Comparison of ENCODE assay signal across 13 cellular contexts in genomic region chr20:44641305-44641704, GRCh38. TPM values are rescaled to one million over a fixed set of nuclear protein-coding genes. Genes with fewer than 3 reads are reported as not detected.
DNase-seq lines count a peak whose midpoint lies in the region; ATAC-seq and TF ChIP-seq lines count a peak whose summit lies in the region.
"Had no signal": no experiment of that assay in that cellular context is flagged by ENCODE, and none has a peak within 500 bp of the region (broad histone marks: within the 10 kb centered on the region; RNA-seq: fewer than 3 reads in every experiment).

No MANE protein-coding gene starts in this region.

- no peak overlapping the region for H3K4me3 ChIP-seq in CD8-positive, alpha-beta T cell (ENCODE audit: low read depth, low read length)
- H3K4me3 ChIP-seq in Karpas-422 (ENCODE audit: low read length) = no peak overlapping the region
- no peak overlapping the region for H3K4me3 ChIP-seq in naive thymus-derived CD4-positive, alpha-beta T cell (ENCODE audit: low read length)
- H3K4me3 ChIP-seq in H7 (ENCODE audit: insufficient read depth, low read depth, low read length) = no peak overlapping the region
- H3K4me3 ChIP-seq: SJSA1 had no signal

- peaks cover 27% of the 10 kb centered on the region for H3K36me3 Mint-ChIP-seq in CD8-positive, alpha-beta T cell
- peaks cover 38% of the 10 kb centered on the region for H3K36me3 Mint-ChIP-seq in activated T-helper 1 cell treated with anti-CD3 and anti-CD28 coated beads, Interleukin-12 subunit alpha, Interleukin-12 subunit beta, Interleukin-2, Interleukin-4 antibody, amounts not matched to agents 30 ng/mL and 10 ng/mL and 1 ng/mL, durations not matched to agents 14 hours and 24 hours and 36 hours (ENCODE audit: low read depth)
- peaks cover 8 to 50% (median 27%) of the 10 kb centered on the region in 5 donors for H3K36me3 Mint-ChIP-seq in naive thymus-derived CD4-positive, alpha-beta T cell

- no peaks in the 10 kb centered on the region for H3K79me2 ChIP-seq in Karpas-422 (ENCODE audit: low read length)

- H3K9me2 ChIP-seq in Karpas-422 (replicated peaks; ENCODE audit: insufficient read depth, low read length) = no peaks in the 10 kb centered on the region

- no peaks in the 10 kb centered on the region for H3K27me3 Mint-ChIP-seq in CD8-positive, alpha-beta T cell (ENCODE audit: low read depth)
- H3K27me3 Mint-ChIP-seq in activated T-helper 1 cell treated with anti-CD3 and anti-CD28 coated beads, Interleukin-12 subunit alpha, Interleukin-12 subunit beta, Interleukin-2, Interleukin-4 antibody, amounts not matched to agents 30 ng/mL and 10 ng/mL and 1 ng/mL, durations not matched to agents 14 hours and 24 hours and 36 hours (ENCODE audit: insufficient read depth) = no peaks in the 10 kb centered on the region
- H3K27me3 Mint-ChIP-seq in naive thymus-derived CD4-positive, alpha-beta T cell = no peaks in the 10 kb centered on the region

- no peak overlapping the region for H3K9ac ChIP-seq in Karpas-422 (ENCODE audit: low read length)

- peaks cover 2% of the 10 kb centered on the region; the same call in 1 of the 2 replicates for H4K20me1 ChIP-seq in Karpas-422 (ENCODE audit: insufficient read depth, low read depth, low read length)

- peak overlapping the region; percentile 93 for H3K27ac Mint-ChIP-seq in CD8-positive, alpha-beta T cell
- H3K27ac Mint-ChIP-seq in activated T-helper 1 cell treated with anti-CD3 and anti-CD28 coated beads, Interleukin-12 subunit alpha, Interleukin-12 subunit beta, Interleukin-2, Interleukin-4 antibody, amounts not matched to agents 30 ng/mL and 10 ng/mL and 1 ng/mL, durations not matched to agents 14 hours and 24 hours and 36 hours = peak overlapping the region; percentile 89
- H3K27ac Mint-ChIP-seq in naive thymus-derived CD4-positive, alpha-beta T cell = peak overlapping the region; percentile 28 to 98 (median 90)

- H3K4me2 ChIP-seq in Karpas-422 (ENCODE audit: low read depth, low read length, poor library complexity, severe bottlenecking) = no peak overlapping the region

- no peaks in the 10 kb centered on the region for H3K27me3 ChIP-seq in CD8-positive, alpha-beta T cell (ENCODE audit: insufficient read depth, low read length)
- H3K27me3 ChIP-seq in Karpas-422 (ENCODE audit: low read length) = no peaks in the 10 kb centered on the region
- H3K27me3 ChIP-seq in naive thymus-derived CD4-positive, alpha-beta T cell (ENCODE audit: control insufficient read depth in 2 of 2, insufficient read depth in 2 of 2, low read length in 2 of 2) = no peaks in the 10 kb centered on the region
- no peaks in the 10 kb centered on the region for H3K27me3 ChIP-seq in H7 (ENCODE audit: control insufficient read depth, insufficient read depth, low read length)
- H3K27me3 ChIP-seq: heart right ventricle, SJSA1 had no signal

- no peaks in the 10 kb centered on the region for H3K9me3 Mint-ChIP-seq in CD8-positive, alpha-beta T cell
- H3K9me3 Mint-ChIP-seq in activated T-helper 1 cell treated with anti-CD3 and anti-CD28 coated beads, Interleukin-12 subunit alpha, Interleukin-12 subunit beta, Interleukin-2, Interleukin-4 antibody, amounts not matched to agents 30 ng/mL and 10 ng/mL and 1 ng/mL, durations not matched to agents 14 hours and 24 hours and 36 hours = peaks cover 4% of the 10 kb centered on the region
- H3K9me3 Mint-ChIP-seq in naive thymus-derived CD4-positive, alpha-beta T cell = peaks cover 0 to 12% (median 0%) of the 10 kb centered on the region in 11 donors

- peaks cover 54% of the 10 kb centered on the region for H3K4me1 ChIP-seq in CD8-positive, alpha-beta T cell (ENCODE audit: insufficient read depth, low read length)
- peaks cover 31% of the 10 kb centered on the region for H3K4me1 ChIP-seq in Karpas-422 (ENCODE audit: low read length)
- H3K4me1 ChIP-seq in naive thymus-derived CD4-positive, alpha-beta T cell (ENCODE audit: control insufficient read depth in 2 of 2, insufficient read depth in 2 of 2, low read length in 2 of 2) = peaks cover 43 to 58% of the 10 kb centered on the region in 2 donors

- no peak for ATAC-seq in CD8-positive, alpha-beta T cell
- ATAC-seq in naive thymus-derived CD4-positive, alpha-beta T cell = no peak
- ATAC-seq: HCT116, heart right ventricle had no signal

- TF ChIP-seq CTCF in CD8-positive, alpha-beta T cell (IDR thresholded peaks at IDR 0.05) = no peak

- no peak overlapping the region for H3K27ac ChIP-seq in CD8-positive, alpha-beta T cell (ENCODE audit: low read depth, low read length)
- no peak overlapping the region for H3K27ac ChIP-seq in Karpas-422 (ENCODE audit: low read length)
- no peak overlapping the region for H3K27ac ChIP-seq in naive thymus-derived CD4-positive, alpha-beta T cell (ENCODE audit: low read depth, low read length)

- no peak for DNase-seq in CD8-positive, alpha-beta T cell
- DNase-seq in Karpas-422 (peak; percentile 48), DMS79 treated with DMSO at 0.1 percent for 48 hours (lab: John Stamatoyannopoulos, UW) (no peak), H7 (no peak)
- no peak for DNase-seq in activated T-helper 1 cell treated with anti-CD3 and anti-CD28 coated beads, Interleukin-12 subunit alpha, Interleukin-12 subunit beta, Interleukin-2, Interleukin-4 antibody, amounts not matched to agents 30 ng/mL and 10 ng/mL and 1 ng/mL, durations not matched to agents 14 hours and 24 hours and 36 hours (ENCODE audit: low spot score)
- no peak for DNase-seq in naive thymus-derived CD4-positive, alpha-beta T cell
- no peak for DNase-seq in stimulated activated CD4-positive, alpha-beta T cell treated with anti-CD3 and anti-CD28 coated beads, Interleukin-1b, Interleukin-23, amount 100 ng/mL, for 48 hours
- DNase-seq in stimulated activated CD4-positive, alpha-beta T cell treated with anti-CD3 and anti-CD28 coated beads, Interleukin-4, amount 100 ng/mL, for 24 hours = no peak
- DNase-seq: anterior cingulate cortex, heart right ventricle, NCI-H524 treated with DMSO at 0.1 percent for 48 hours had no signal

- intact Hi-C loops in CD8-positive, alpha-beta T cell (cut with DNase I, micrococcal nuclease) = loop anchor here (1.0 to 10.0 kb wide), 5 partner anchors 23 to 427 kb away; partner anchors contain the start of gene OSER1 (in 1 of the 2)
- intact Hi-C loops in activated T-helper 1 cell treated with anti-CD3 and anti-CD28 coated beads, Interleukin-12 subunit alpha, Interleukin-12 subunit beta, Interleukin-2, Interleukin-4 antibody, amounts not matched to agents 30 ng/mL and 10 ng/mL and 1 ng/mL, durations not matched to agents 14 hours and 24 hours and 36 hours (cut with micrococcal nuclease) = loop anchor here (5.0 kb wide), 1 partner anchor 41 kb away; no protein-coding TSS in a partner anchor
- intact Hi-C loops in naive thymus-derived CD4-positive, alpha-beta T cell (cut with micrococcal nuclease) = loop anchor here (5.0 to 10.0 kb wide), 2 partner anchors 41 to 323 kb away; partner anchors contain the start of genes STK4 (in 1 of the 2) and TOMM34 (in 1 of the 2)

- CTCF ChIA-PET in CD8-positive, alpha-beta T cell (lab: Charles Lee) = interaction anchor here (4.3 to 14.7 kb wide), 2 partner anchors 32 to 42 kb away, joined by 19 to 161 read pairs; no protein-coding TSS in a partner anchor
- CTCF ChIA-PET in naive thymus-derived CD4-positive, alpha-beta T cell (lab: Charles Lee) = interaction anchor here (0.9 kb wide), 1 partner anchor 9 kb away, joined by 5 read pairs; no protein-coding TSS in a partner anchor

- no peaks in the 10 kb centered on the region for H3K9me3 ChIP-seq in CD8-positive, alpha-beta T cell (ENCODE audit: low read length)
- H3K9me3 ChIP-seq in Karpas-422 (ENCODE audit: low read length) = no peaks in the 10 kb centered on the region
- H3K9me3 ChIP-seq in naive thymus-derived CD4-positive, alpha-beta T cell (ENCODE audit: control insufficient read depth in 2 of 3, low read length in 3 of 3) = no peaks in the 10 kb centered on the region
- H3K9me3 ChIP-seq: SJSA1 had no signal

- H3K36me3 ChIP-seq in CD8-positive, alpha-beta T cell (ENCODE audit: insufficient read depth, low read length) = no peaks in the 10 kb centered on the region
- no peaks in the 10 kb centered on the region for H3K36me3 ChIP-seq in Karpas-422 (ENCODE audit: insufficient read depth, low read length)
- H3K36me3 ChIP-seq in naive thymus-derived CD4-positive, alpha-beta T cell (ENCODE audit: control insufficient read depth in 2 of 3, insufficient read depth in 3 of 3, low read length in 3 of 3) = peaks cover 0 to 23% (median 0%) of the 10 kb centered on the region in 3 experiments
- H3K36me3 ChIP-seq in H7 (replicated peaks; ENCODE audit: control insufficient read depth, insufficient read depth, low read length) = no peaks in the 10 kb centered on the region; the same call in 1 of the 2 replicates
- H3K36me3 ChIP-seq: SJSA1 had no signal

- peaks cover 57% of the 10 kb centered on the region for H3K4me1 Mint-ChIP-seq in CD8-positive, alpha-beta T cell (ENCODE audit: low read depth)
- H3K4me1 Mint-ChIP-seq in activated T-helper 1 cell treated with anti-CD3 and anti-CD28 coated beads, Interleukin-12 subunit alpha, Interleukin-12 subunit beta, Interleukin-2, Interleukin-4 antibody, amounts not matched to agents 30 ng/mL and 10 ng/mL and 1 ng/mL, durations not matched to agents 14 hours and 24 hours and 36 hours (ENCODE audit: low read depth) = peaks cover 65% of the 10 kb centered on the region
- H3K4me1 Mint-ChIP-seq in naive thymus-derived CD4-positive, alpha-beta T cell = peaks cover 46 to 71% (median 61%) of the 10 kb centered on the region in 7 donors

- POLR2A ChIA-PET in CD8-positive, alpha-beta T cell (lab: Charles Lee) = no interaction called here
- POLR2A ChIA-PET in naive thymus-derived CD4-positive, alpha-beta T cell (lab: Charles Lee) = interaction anchor here (3.8 to 11.4 kb wide), 2 partner anchors 12 to 23 kb away, joined by 28 to 122 read pairs; partner anchors contain the start of gene ADA

- H3K4me3 Mint-ChIP-seq in CD8-positive, alpha-beta T cell = no peak overlapping the region
- H3K4me3 Mint-ChIP-seq in activated T-helper 1 cell treated with anti-CD3 and anti-CD28 coated beads, Interleukin-12 subunit alpha, Interleukin-12 subunit beta, Interleukin-2, Interleukin-4 antibody, amounts not matched to agents 30 ng/mL and 10 ng/mL and 1 ng/mL, durations not matched to agents 14 hours and 24 hours and 36 hours = peak overlapping the region; percentile 63
- peak overlapping the region in 7 of 10 donors; percentile 2 to 85 (median 50) for H3K4me3 Mint-ChIP-seq in naive thymus-derived CD4-positive, alpha-beta T cell

- H2AFZ ChIP-seq in Karpas-422 (ENCODE audit: low read length) = no peak overlapping the region

RNA-seq across cellular contexts. Expression of gene ADA, which starts 10.2 kb away (rescaled TPM):
- total RNA-seq in CD8-positive, alpha-beta T cell = 10 to 100 TPM; 27.9 to 30.2 TPM
- total RNA-seq in Karpas-422 (2014; rRNA removed; shearing (Covaris generic); ENCODE audit: low replicate concordance) = 0.11 TPM in 1 of 2 replicates, not detected in the other
- total RNA-seq in activated T-helper 1 cell treated with anti-CD3 and anti-CD28 coated beads, Interleukin-12 subunit alpha, Interleukin-12 subunit beta, Interleukin-2, Interleukin-4 antibody, amounts not matched to agents 30 ng/mL and 10 ng/mL and 1 ng/mL, durations not matched to agents 14 hours and 24 hours and 36 hours = 45.1 and 45.5 TPM in 2 replicates
- 100 to 1,000 TPM in 1 of 5 experiments, 10 to 100 TPM in 4; 26.1 to 103 (median 28.2) TPM for total RNA-seq in naive thymus-derived CD4-positive, alpha-beta T cell
- polyA plus RNA-seq in naive thymus-derived CD4-positive, alpha-beta T cell = 10 to 100 TPM; 40.8 to 41.1 TPM
- 14.9 and 18.9 TPM in 2 replicates for total RNA-seq in H7 (2014; rRNA removed; shearing (Covaris generic))

RNA-seq across cellular contexts. Expression of gene PKIG, which starts 58.9 kb away (rescaled TPM):
- total RNA-seq in CD8-positive, alpha-beta T cell = 1 to 10 TPM; 4.7 to 5.8 TPM
- total RNA-seq in Karpas-422 (2014; rRNA removed; shearing (Covaris generic); ENCODE audit: low replicate concordance) = 261 and 285 TPM in 2 replicates
- 1.3 and 2.4 TPM in 2 replicates for total RNA-seq in activated T-helper 1 cell treated with anti-CD3 and anti-CD28 coated beads, Interleukin-12 subunit alpha, Interleukin-12 subunit beta, Interleukin-2, Interleukin-4 antibody, amounts not matched to agents 30 ng/mL and 10 ng/mL and 1 ng/mL, durations not matched to agents 14 hours and 24 hours and 36 hours
- total RNA-seq in naive thymus-derived CD4-positive, alpha-beta T cell = 1 to 10 TPM; 1.9 to 6.0 (median 2.9) TPM
- 1 to 10 TPM; 2.9 to 3.6 TPM for polyA plus RNA-seq in naive thymus-derived CD4-positive, alpha-beta T cell
- 40.8 and 76.2 TPM in 2 replicates for total RNA-seq in H7 (2014; rRNA removed; shearing (Covaris generic))

Comparison
In these comparisons a context has a peak if more than half of its experiments do, and no peak if none do; other contexts are left out.
1. RNA of gene ADA, which starts 10.2 kb away (total RNA-seq): 45.1 to 45.5 TPM in activated T-helper 1 cell treated with anti-CD3 and anti-CD28 coated beads, Interleukin-12 subunit alpha, Interleukin-12 subunit beta, Interleukin-2, Interleukin-4 antibody, amounts not matched to agents 30 ng/mL and 10 ng/mL and 1 ng/mL, durations not matched to agents 14 hours and 24 hours and 36 hours, 27.9 to 30.2 TPM in CD8-positive, alpha-beta T cell, 26.1 to 103 TPM in naive thymus-derived CD4-positive, alpha-beta T cell and 14.9 to 18.9 TPM in H7; 0.11 TPM in Karpas-422; every median in the first group is over 10 times any median in the second.
2. Peak in every context shown above with its lines, with median percentiles within 50 percentile points of each other: H3K27ac Mint-ChIP-seq.